Comparison of ENCODE assay signal across 27 cellular contexts in genomic region chr9:104351726-104352125, GRCh38.
"Had no signal": no experiment of that assay in that cellular context is flagged by ENCODE, and none has a peak within 500 bp of the region (broad histone marks: within the 10 kb centered on the region; RNA-seq: fewer than 3 reads in every experiment).

No MANE protein-coding gene starts in this region.

- ATAC-seq: stimulated activated effector memory CD8-positive, alpha-beta T cell treated with anti-CD3 and anti-CD28 coated beads, Interleukin-12 subunit alpha, Interleukin-12 subunit beta, amount 100 ng/mL, for 72 hours; stimulated activated memory B cell treated with anti-CD40 and anti-IgM and Interleukin-4, amounts not matched to agents 10 μg/mL and 1 μg/mL and 100 μg/mL, for 72 hours; stimulated activated naive B cell treated with anti-CD40 and anti-IgM and Interleukin-4, amounts not matched to agents 10 μg/mL and 1 μg/mL and 100 μg/mL, for 72 hours; stimulated activated naive CD8-positive, alpha-beta T cell treated with anti-CD3 and anti-CD28 coated beads, Interleukin-15, amount 100 ng/mL, for 72 hours; stimulated activated naive CD8-positive, alpha-beta T cell treated with anti-CD3 and anti-CD28 coated beads, Interleukin-15, Interleukin-2, amounts not matched to agents 100 U/mL and 50 U/mL, for 24 hours; upper lobe of right lung had no signal

- H3K27me3 ChIP-seq: stomach, suprapubic skin, testis, thyroid gland, tibial artery, tibial nerve, transverse colon, upper lobe of left lung, upper lobe of right lung, uterus, vagina had no signal

- DNase-seq: stimulated activated CD4-positive, alpha-beta T cell treated with anti-CD3 and anti-CD28 coated beads, Interleukin-2, amount 100 ng/mL, for 48 hours; stimulated activated CD4-positive, alpha-beta T cell treated with anti-CD3 and anti-CD28 coated beads, Interleukin-4, amount 100 ng/mL, for 1 hour; stimulated activated CD4-positive, alpha-beta T cell treated with anti-CD3 and anti-CD28 coated beads, Interleukin-4, amount 100 ng/mL, for 24 hours; stimulated activated CD4-positive, alpha-beta T cell treated with anti-CD3 and anti-CD28 coated beads, Interleukin-4, amount 100 ng/mL, for 4 hours; stimulated activated CD8-positive, alpha-beta memory T cell treated with anti-CD3 and anti-CD28 coated beads, Interleukin-4, amount 100 ng/mL, for 48 hours; stimulated activated naive B cell treated with anti-CD40 and anti-IgM and Interleukin-4, amounts not matched to agents 10 μg/mL and 1 μg/mL and 100 μg/mL, for 72 hours; stimulated activated naive CD4-positive, alpha-beta T cell; stimulated activated naive CD4-positive, alpha-beta T cell treated with Interleukin-2 at 50 U/mL for 16 hours; stimulated activated naive CD8-positive, alpha-beta T cell treated with anti-CD3 and anti-CD28 coated beads, Interleukin-15, amount 100 ng/mL, for 72 hours; stimulated activated naive CD8-positive, alpha-beta T cell treated with anti-CD3 and anti-CD28 coated beads, Interleukin-15, Interleukin-2, amounts not matched to agents 100 U/mL and 50 U/mL, for 24 hours; stomach; substantia nigra; testis; thyroid gland; tibial artery; transverse colon; trophoblast cell; upper lobe of left lung; upper lobe of right lung; uterus had no signal

- H3K4me3 ChIP-seq: stomach, suprapubic skin, testis, thoracic aorta, thyroid gland, tibial artery, tibial nerve, transverse colon, upper lobe of left lung, upper lobe of right lung, uterus, vagina had no signal

- H3K4me1 ChIP-seq: stomach, suprapubic skin, testis, thyroid gland, tibial artery, tibial nerve, transverse colon, upper lobe of left lung, upper lobe of right lung, uterus, vagina had no signal

- FAIRE-seq: urothelium cell line had no signal

- H3K27ac ChIP-seq: stomach, suprapubic skin, testis, thoracic aorta, thyroid gland, tibial artery, tibial nerve, transverse colon, upper lobe of left lung, upper lobe of right lung, uterus, vagina had no signal

- H3K36me3 ChIP-seq: stomach, suprapubic skin, thoracic aorta, thyroid gland, tibial artery, tibial nerve, transverse colon, upper lobe of left lung, upper lobe of right lung, uterus, vagina had no signal

- H3K9me3 ChIP-seq: stomach, suprapubic skin, testis, thoracic aorta, thyroid gland, tibial artery, tibial nerve, transverse colon, upper lobe of left lung, upper lobe of right lung, uterus, vagina had no signal
